15 cellular contexts compared by ENCODE assay signal in the genomic region with DNA sequence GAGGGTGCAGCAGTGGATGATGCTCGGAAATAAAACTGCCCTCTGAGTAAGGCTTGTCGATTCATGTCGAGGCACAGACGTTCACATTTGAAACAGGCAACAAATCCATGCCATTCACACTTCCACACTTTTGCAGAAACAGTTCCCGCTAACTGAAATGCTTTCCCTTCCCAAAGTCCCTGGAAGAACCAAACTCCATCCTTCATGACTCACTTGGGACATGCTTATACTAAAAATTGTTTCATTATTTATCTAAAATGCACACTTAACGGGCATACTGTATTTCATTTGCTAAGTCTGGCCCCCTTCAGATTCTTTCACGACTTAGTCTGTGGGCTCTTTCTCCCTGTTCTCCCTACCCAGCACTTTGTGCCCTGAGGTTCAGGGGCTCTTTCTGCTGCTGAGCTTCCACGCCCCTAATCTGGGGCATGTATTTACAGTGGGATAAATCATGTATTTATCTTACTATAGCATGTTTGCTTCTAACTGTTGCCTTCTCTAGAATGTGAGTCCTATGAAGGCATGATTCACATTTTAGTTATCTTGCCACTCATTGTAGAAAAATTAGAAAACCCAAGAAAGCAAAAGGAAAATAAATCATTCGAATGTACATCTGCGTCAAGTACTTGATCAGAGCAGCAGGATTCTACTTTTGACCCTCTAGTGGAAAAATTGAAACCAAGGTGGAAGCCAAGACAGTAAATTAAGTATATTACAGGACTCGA. TPM values are rescaled to one million over a fixed set of nuclear protein-coding genes. Genes with fewer than 3 reads are reported as not detected.
A peak's percentile ranks its signal among the peaks of the same experiment; 100 is the strongest.
DNase-seq lines count a peak whose midpoint lies in the region; ATAC-seq and TF ChIP-seq lines count a peak whose summit lies in the region.
"Had no signal": no experiment of that assay in that cellular context is flagged by ENCODE, and none has a peak within 500 bp of the region (broad histone marks: within the 10 kb centered on the region; RNA-seq: fewer than 3 reads in every experiment).

No MANE protein-coding gene starts in this region.

- WGBS in right cardiac atrium = 62% methylated on average over 11 of the region's 11 CpGs
- 56 to 70% methylated on average over 11 of the region's 11 CpGs for WGBS in transverse colon (ENCODE audit: low coverage in 1 of 2), 2 donors

- no peak for TF ChIP-seq CTCF in transverse colon (IDR thresholded peaks at IDR 0.05)

- no peaks in the 10 kb centered on the region for H3K9me3 ChIP-seq in right cardiac atrium (ENCODE audit: control insufficient read depth, low read length)
- no peaks in the 10 kb centered on the region for H3K9me3 ChIP-seq in transverse colon
- H3K9me3 ChIP-seq: Peyer's patch had no signal

- ATAC-seq in right cardiac atrium (no peak), left ventricle myocardium superior (no peak), GM18517 (IDR thresholded peaks at IDR 0.05; ENCODE audit: unreplicated experiment) (no peak), GM19023 (IDR thresholded peaks at IDR 0.05; ENCODE audit: unreplicated experiment) (no peak)
- ATAC-seq in activated T-helper 17 cell treated with anti-CD3 and anti-CD28 coated beads, Interleukin-2, amount 50 U/mL, for 72 hours (replicated peaks) = no peak

- no peak for TF ChIP-seq EP300 in transverse colon (IDR thresholded peaks at IDR 0.05; ENCODE audit: low read depth)

- peak overlapping the region; percentile 45 for H3K27ac ChIP-seq in right cardiac atrium (ENCODE audit: low read length)
- peak overlapping the region; percentile 69 to 80 (median 76) for H3K27ac ChIP-seq in transverse colon
- H3K27ac ChIP-seq: cardiac muscle cell, neural progenitor cell had no signal

- no peak overlapping the region for H3K4me3 ChIP-seq in right cardiac atrium (ENCODE audit: low read length)
- H3K4me3 ChIP-seq in transverse colon = no peak overlapping the region
- H3K4me3 ChIP-seq: cardiac muscle cell, neural progenitor cell, Peyer's patch had no signal

- TF ChIP-seq POLR2A in transverse colon (IDR thresholded peaks at IDR 0.05) = no peak

- no peaks in the 10 kb centered on the region for H3K27me3 ChIP-seq in right cardiac atrium (ENCODE audit: control insufficient read depth, insufficient read depth)
- no peaks in the 10 kb centered on the region for H3K27me3 ChIP-seq in transverse colon
- H3K27me3 ChIP-seq: cardiac muscle cell, neural progenitor cell, Peyer's patch had no signal

- H3K36me3 Mint-ChIP-seq in activated T-helper 17 cell treated with anti-CD3 and anti-CD28 coated beads, Interleukin-2, amount 50 U/mL, for 72 hours (ENCODE audit: low read depth) = no peaks in the 10 kb centered on the region
- H3K36me3 Mint-ChIP-seq: neural progenitor cell had no signal

- peaks cover 23% of the 10 kb centered on the region for H3K4me1 Mint-ChIP-seq in activated T-helper 17 cell treated with anti-CD3 and anti-CD28 coated beads, Interleukin-2, amount 50 U/mL, for 72 hours

- intact Hi-C loops in right cardiac atrium (cut with DNase I) = loop anchor here in 2 of 4 donors (10.0 kb wide), 2 partner anchors 53 to 103 kb away; no protein-coding TSS in a partner anchor
- intact Hi-C loops in left ventricle myocardium superior (cut with micrococcal nuclease) = loop anchor here (10.0 kb wide), 1 partner anchor 113 kb away; the partner anchor contains the start of gene AHNAK
- intact Hi-C loops in transverse colon (cut with DNase I; ENCODE audit: low total_unique reads) = no loop called here

- no peaks in the 10 kb centered on the region for H3K27me3 Mint-ChIP-seq in activated T-helper 17 cell treated with anti-CD3 and anti-CD28 coated beads, Interleukin-2, amount 50 U/mL, for 72 hours
- H3K27me3 Mint-ChIP-seq: stimulated activated naive CD8-positive, alpha-beta T cell treated with anti-CD3 and anti-CD28 coated beads, Interleukin-15, Interleukin-2, amounts not matched to agents 100 ng/mL and 50 ng/mL, for 24 hours had no signal

- DNase-seq in right cardiac atrium (no peak), left ventricle myocardium superior (no peak), hepatic stellate cell (ENCODE audit: low spot score) (peak; percentile 69), transverse colon (no peak), NCI-H2227 (lab: John Stamatoyannopoulos, UW; ENCODE audit: unreplicated experiment) (no peak)
- DNase-seq: AML-193; Peyer's patch; stimulated activated CD4-positive, alpha-beta T cell treated with anti-CD3 and anti-CD28 coated beads, Interleukin-1b, Interleukin-23, amount 100 ng/mL, for 48 hours had no signal

- peak overlapping the region; percentile 35 for H3K27ac Mint-ChIP-seq in activated T-helper 17 cell treated with anti-CD3 and anti-CD28 coated beads, Interleukin-2, amount 50 U/mL, for 72 hours
- H3K27ac Mint-ChIP-seq: stimulated activated naive CD8-positive, alpha-beta T cell treated with anti-CD3 and anti-CD28 coated beads, Interleukin-15, Interleukin-2, amounts not matched to agents 100 ng/mL and 50 ng/mL, for 24 hours had no signal

- H3K4me3 Mint-ChIP-seq in activated T-helper 17 cell treated with anti-CD3 and anti-CD28 coated beads, Interleukin-2, amount 50 U/mL, for 72 hours = no peak overlapping the region
- H3K4me3 Mint-ChIP-seq: neural progenitor cell; stimulated activated naive CD8-positive, alpha-beta T cell treated with anti-CD3 and anti-CD28 coated beads, Interleukin-15, Interleukin-2, amounts not matched to agents 100 ng/mL and 50 ng/mL, for 24 hours had no signal

- no peaks in the 10 kb centered on the region for H3K36me3 ChIP-seq in transverse colon
- H3K36me3 ChIP-seq: cardiac muscle cell, neural progenitor cell, Peyer's patch had no signal

- in situ Hi-C loops in transverse colon (cut with MboI; ENCODE audit: low pct_ligation_motif_present in 1 of 4, low pct_unique_long_range_greater_than_20kb in 1 of 4, low sequenced_read_pairs in 3 of 4) = no loop called here

- H3K4me1 ChIP-seq in right cardiac atrium (ENCODE audit: control insufficient read depth, insufficient read depth, low read length) (peaks cover 6% of the 10 kb centered on the region), transverse colon (peaks cover 18 to 80% (median 47%) of the 10 kb centered on the region in 4 donors)

- H3K9me3 Mint-ChIP-seq in activated T-helper 17 cell treated with anti-CD3 and anti-CD28 coated beads, Interleukin-2, amount 50 U/mL, for 72 hours = no peaks in the 10 kb centered on the region
- H3K9me3 Mint-ChIP-seq: stimulated activated naive CD8-positive, alpha-beta T cell treated with anti-CD3 and anti-CD28 coated beads, Interleukin-15, Interleukin-2, amounts not matched to agents 100 ng/mL and 50 ng/mL, for 24 hours had no signal

RNA-seq across cellular contexts. Expression of gene SCGB1A1, which starts 12.5 kb away (rescaled TPM):
- total RNA-seq in right cardiac atrium (not detected), left ventricle myocardium superior (not detected), transverse colon (not detected)
- not detected for polyA plus RNA-seq in right cardiac atrium
- not detected for total RNA-seq in activated T-helper 17 cell treated with anti-CD3 and anti-CD28 coated beads, Interleukin-2, amount 50 U/mL, for 72 hours
- total RNA-seq: cardiac muscle cell, H1, Peyer's patch had no signal
- polyA plus RNA-seq: cardiac muscle cell, H1 had no signal
